ENCODE assay signal across 17 cellular contexts in the genomic region with DNA sequence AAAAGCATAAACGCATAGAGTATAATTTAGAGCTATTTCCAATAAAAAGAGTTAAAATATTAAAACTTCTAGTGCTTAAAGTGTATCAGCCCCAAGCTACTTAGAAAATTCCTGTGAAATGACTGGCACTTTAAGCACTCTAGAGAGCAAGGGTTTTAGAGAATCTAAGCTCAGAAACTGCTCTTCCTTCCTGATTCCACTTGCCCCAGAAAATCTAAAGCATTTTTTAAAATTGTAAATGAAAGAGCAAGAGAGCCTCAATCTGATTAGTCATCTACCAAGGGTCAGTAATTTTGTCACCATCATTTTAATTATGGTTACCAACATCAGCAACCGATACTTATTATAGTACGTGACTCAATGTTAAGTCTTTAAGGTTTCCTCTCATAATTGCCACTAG. TPM values are rescaled to one million over a fixed set of nuclear protein-coding genes. Genes with fewer than 3 reads are reported as not detected.
"Had no signal": no experiment of that assay in that cellular context is flagged by ENCODE, and none has a peak within 500 bp of the region (broad histone marks: within the 10 kb centered on the region; RNA-seq: fewer than 3 reads in every experiment).

No MANE protein-coding gene starts in this region.

- H3K27ac ChIP-seq: heart right ventricle, uterus had no signal

- ATAC-seq: activated CD4-positive, CD25-positive, alpha-beta regulatory T cell treated with anti-CD3 and anti-CD28 coated beads, Interleukin-2, amount 50 U/mL, for 24 hours; effector memory CD8-positive, alpha-beta T cell; heart right ventricle; left colon; stimulated activated effector memory CD8-positive, alpha-beta T cell treated with anti-CD3 and anti-CD28 coated beads, Interleukin-12 subunit alpha, Interleukin-12 subunit beta, amount 100 ng/mL, for 72 hours had no signal

- DNase-seq: activated CD4-positive, alpha-beta T cell treated with anti-CD3 and anti-CD28 coated beads, Interleukin-2, amount 50 U/mL, for 1 hour; activated naive CD8-positive, alpha-beta T cell treated with anti-CD3 and anti-CD28 coated beads for 36 hours; dermis blood vessel endothelial cell; effector memory CD8-positive, alpha-beta T cell; foreskin melanocyte; heart right ventricle; left colon; T-helper 9 cell; uterus had no signal

- H3K27me3 Mint-ChIP-seq: activated naive CD8-positive, alpha-beta T cell treated with anti-CD3 and anti-CD28 coated beads for 36 hours; effector memory CD8-positive, alpha-beta T cell had no signal

- H3K4me1 Mint-ChIP-seq: activated naive CD8-positive, alpha-beta T cell treated with anti-CD3 and anti-CD28 coated beads for 36 hours; neural crest cell; stimulated activated effector memory CD8-positive, alpha-beta T cell treated with anti-CD3 and anti-CD28 coated beads, Interleukin-12 subunit alpha, Interleukin-12 subunit beta, amount 100 ng/mL, for 72 hours had no signal

- H3K4me1 ChIP-seq: heart right ventricle, uterus had no signal

- H3K9me3 Mint-ChIP-seq: activated naive CD8-positive, alpha-beta T cell treated with anti-CD3 and anti-CD28 coated beads for 36 hours; activated T-helper 1 cell treated with anti-CD3 and anti-CD28 coated beads, Interleukin-12 subunit alpha, Interleukin-12 subunit beta, Interleukin-2, Interleukin-4 antibody, amounts not matched to agents 30 ng/mL and 10 ng/mL and 1 ng/mL, durations not matched to agents 14 hours and 24 hours and 36 hours; effector memory CD8-positive, alpha-beta T cell; neural crest cell; stimulated activated effector memory CD8-positive, alpha-beta T cell treated with anti-CD3 and anti-CD28 coated beads, Interleukin-12 subunit alpha, Interleukin-12 subunit beta, amount 100 ng/mL, for 72 hours had no signal

- H3K36me3 ChIP-seq: uterus had no signal

- H3K36me3 Mint-ChIP-seq: activated naive CD8-positive, alpha-beta T cell treated with anti-CD3 and anti-CD28 coated beads for 36 hours had no signal

- H3K4me3 ChIP-seq: heart right ventricle, lung, uterus had no signal

- H3K27me3 ChIP-seq: uterus had no signal

- H3K9me3 ChIP-seq: heart right ventricle, uterus had no signal

- H3K27ac Mint-ChIP-seq: activated naive CD8-positive, alpha-beta T cell treated with anti-CD3 and anti-CD28 coated beads for 36 hours; activated T-helper 1 cell treated with anti-CD3 and anti-CD28 coated beads, Interleukin-12 subunit alpha, Interleukin-12 subunit beta, Interleukin-2, Interleukin-4 antibody, amounts not matched to agents 30 ng/mL and 10 ng/mL and 1 ng/mL, durations not matched to agents 14 hours and 24 hours and 36 hours; effector memory CD8-positive, alpha-beta T cell; stimulated activated effector memory CD8-positive, alpha-beta T cell treated with anti-CD3 and anti-CD28 coated beads, Interleukin-12 subunit alpha, Interleukin-12 subunit beta, amount 100 ng/mL, for 72 hours had no signal

- H3K4me3 Mint-ChIP-seq: activated naive CD8-positive, alpha-beta T cell treated with anti-CD3 and anti-CD28 coated beads for 36 hours; activated T-helper 1 cell treated with anti-CD3 and anti-CD28 coated beads, Interleukin-12 subunit alpha, Interleukin-12 subunit beta, Interleukin-2, Interleukin-4 antibody, amounts not matched to agents 30 ng/mL and 10 ng/mL and 1 ng/mL, durations not matched to agents 14 hours and 24 hours and 36 hours; effector memory CD8-positive, alpha-beta T cell; neural crest cell; stimulated activated effector memory CD8-positive, alpha-beta T cell treated with anti-CD3 and anti-CD28 coated beads, Interleukin-12 subunit alpha, Interleukin-12 subunit beta, amount 100 ng/mL, for 72 hours had no signal

RNA-seq across cellular contexts. Expression of a gene that starts 37.6 kb away (rescaled TPM):
- total RNA-seq: activated CD8-positive, alpha-beta memory T cell treated with anti-CD3 and anti-CD28 coated beads for 36 hours; activated naive CD8-positive, alpha-beta T cell treated with anti-CD3 and anti-CD28 coated beads for 36 hours; activated T-helper 1 cell treated with anti-CD3 and anti-CD28 coated beads, Interleukin-12 subunit alpha, Interleukin-12 subunit beta, Interleukin-2, Interleukin-4 antibody, amounts not matched to agents 30 ng/mL and 10 ng/mL and 1 ng/mL, durations not matched to agents 14 hours and 24 hours and 36 hours; dermis blood vessel endothelial cell; heart right ventricle; left colon; lung; neural crest cell; osteoblast; pulmonary artery endothelial cell; uterus had no signal
- polyA plus RNA-seq: heart right ventricle, lung had no signal
